In genomic region chr3:69541059-69541471, GRCh38 we compare ENCODE assay signal across 12 cellular contexts.
DNase-seq lines count a peak whose midpoint lies in the region; ATAC-seq and TF ChIP-seq lines count a peak whose summit lies in the region.
"Had no signal": no experiment of that assay in that cellular context is flagged by ENCODE, and none has a peak within 500 bp of the region (broad histone marks: within the 10 kb centered on the region; RNA-seq: fewer than 3 reads in every experiment).

No MANE protein-coding gene starts in this region.

- no peak for ATAC-seq in GM18520 (IDR thresholded peaks at IDR 0.05; ENCODE audit: unreplicated experiment)
- no peak for ATAC-seq in HG02610 (IDR thresholded peaks at IDR 0.05; ENCODE audit: unreplicated experiment)

- no peaks in the 10 kb centered on the region for H3K9me3 ChIP-seq in smooth muscle cell (replicated peaks; ENCODE audit: low read depth)

- no peak for TF ChIP-seq CTCF in smooth muscle cell (IDR thresholded peaks at IDR 0.05; ENCODE audit: borderline replicate concordance, insufficient read depth, poor library complexity, severe bottlenecking)

- H2AFZ ChIP-seq in smooth muscle cell (ENCODE audit: low read depth): peak overlapping the region; percentile 2

- 27% methylated on average over 19 of the region's 19 CpGs for WGBS in smooth muscle cell (ENCODE audit: low lambda C conversion rate)

- intact Hi-C loops in posterior vena cava (cut with DNase I): no loop called here

- no peaks in the 10 kb centered on the region for H3K36me3 ChIP-seq in smooth muscle cell (ENCODE audit: low read depth)

- H3K4me2 ChIP-seq in smooth muscle cell: peak overlapping the region; percentile 88

- no peaks in the 10 kb centered on the region for H3F3A ChIP-seq in smooth muscle cell (ENCODE audit: low read depth)

- no peaks in the 10 kb centered on the region for H3K79me2 ChIP-seq in smooth muscle cell (ENCODE audit: low read depth)

- no peak overlapping the region for H3K27ac ChIP-seq in smooth muscle cell (ENCODE audit: low read depth)

- H3K4me3 ChIP-seq in smooth muscle cell: peak overlapping the region; percentile 54

- H4K20me1 ChIP-seq in smooth muscle cell (ENCODE audit: low read depth): no peaks in the 10 kb centered on the region

- no peak overlapping the region for H3K9ac ChIP-seq in smooth muscle cell (ENCODE audit: low read depth)

- H3K27me3 ChIP-seq in smooth muscle cell (ENCODE audit: low read depth): peaks cover 52% of the 10 kb centered on the region

- H3K4me1 ChIP-seq in smooth muscle cell (ENCODE audit: low read depth): peaks cover 12% of the 10 kb centered on the region

- peak; percentile 22 for DNase-seq in HPDE6-E6E7 (ENCODE audit: extremely low spot score)
- DNase-seq in cerebellar cortex (ENCODE audit: low spot score): peak; percentile 36
- DNase-seq in iPS-NIHi7 (ENCODE audit: extremely low spot score): peak; percentile 16
- no peak for DNase-seq in smooth muscle cell (lab: John Stamatoyannopoulos, UW; ENCODE audit: unreplicated experiment)
- no peak for DNase-seq in posterior vena cava (ENCODE audit: low spot score)
- no peak for DNase-seq in effector CD8-positive, alpha-beta T cell (lab: John Stamatoyannopoulos, UW)
- DNase-seq: activated CD4-positive, CD25-positive, alpha-beta regulatory T cell; activated naive CD4-positive, alpha-beta T cell treated with anti-CD3 and anti-CD28 coated beads, Interleukin-2, amount 50 U/mL, for 16 hours; DMS79 treated with DMSO at 0.1 percent for 48 hours; NCI-H510A treated with DMSO at 0.1 percent for 48 hours had no signal

Comparison
In these comparisons a context has a peak if more than half of its experiments do, and no peak if none do; other contexts are left out.
1. DNase-seq: peak in HPDE6-E6E7 (single experiment), cerebellar cortex (single experiment) and iPS-NIHi7 (single experiment); none in smooth muscle cell (single experiment), posterior vena cava (single experiment) and effector CD8-positive, alpha-beta T cell (single experiment).